Comparison of ENCODE assay signal across 1 cellular context in genomic region chr3:129413687-129414506, GRCh38.
A peak's percentile ranks its signal among the peaks of the same experiment; 100 is the strongest.
TF ChIP-seq lines count a peak whose summit lies in the region.

No MANE protein-coding gene starts in this region.

TF ChIP-seq in HepG2, 621 proteins besides CTCF, POLR2A, EP300 and RAD21 (continued from another document and continues in another):
- TF ChIP-seq THAP7 (CRISPR knock-in tag; IDR thresholded peaks at IDR 0.05) (no peak), HOXA7 (CRISPR knock-in tag; IDR thresholded peaks at IDR 0.05) (no peak), HMG20B (CRISPR knock-in tag; conservative IDR thresholded peaks at IDR 0.05) (peak; percentile 39; the same call in 1 of the 2 replicates), ZNF549 (CRISPR knock-in tag; IDR thresholded peaks at IDR 0.05) (no peak), ZNF615 (CRISPR knock-in tag; IDR thresholded peaks at IDR 0.05; ENCODE audit: borderline replicate concordance) (no peak), SRY (CRISPR knock-in tag; IDR thresholded peaks at IDR 0.05) (no peak), POLR2AphosphoS2 (IDR thresholded peaks at IDR 0.05; ENCODE audit: low read depth, low read length) (no peak), PHF21A (CRISPR knock-in tag; IDR thresholded peaks at IDR 0.05) (peak; percentile 77), ZBTB7B (CRISPR knock-in tag; IDR thresholded peaks at IDR 0.05) (no peak), SOX13 (IDR thresholded peaks at IDR 0.05) (no peak), SOX13 (CRISPR knock-in tag; conservative IDR thresholded peaks at IDR 0.05 in 1 of 2, IDR thresholded peaks at IDR 0.05 in 1 of 2) (peak in 1 of 2 experiments; percentile 61; a peak in 1 of 4 replicates), HOXA3 (CRISPR knock-in tag; IDR thresholded peaks at IDR 0.05) (peak; percentile 73; the same call in 1 of the 2 replicates), ZNF274 (CRISPR knock-in tag; IDR thresholded peaks at IDR 0.05) (no peak), ZNF124 (CRISPR knock-in tag; IDR thresholded peaks at IDR 0.05) (no peak), PBX3 (CRISPR knock-in tag; IDR thresholded peaks at IDR 0.05; ENCODE audit: borderline replicate concordance) (no peak), TGIF2 (CRISPR knock-in tag; IDR thresholded peaks at IDR 0.05) (no peak), TBX2 (CRISPR knock-in tag; IDR thresholded peaks at IDR 0.05; ENCODE audit: borderline replicate concordance) (peak; percentile 54), NFATC3 (CRISPR knock-in tag; IDR thresholded peaks at IDR 0.05) (no peak), ZNF646 (CRISPR knock-in tag; IDR thresholded peaks at IDR 0.05) (peak; percentile 65; the same call in 1 of the 2 replicates), IRX3 (CRISPR knock-in tag; IDR thresholded peaks at IDR 0.05; ENCODE audit: borderline replicate concordance, low read depth) (no peak), MIER3 (CRISPR knock-in tag; IDR thresholded peaks at IDR 0.05; ENCODE audit: borderline replicate concordance) (peak; percentile 42; the same call in 1 of the 2 replicates), NCOA2 (CRISPR knock-in tag; IDR thresholded peaks at IDR 0.05) (peak; percentile 33; the same call in 1 of the 2 replicates), ZNF747 (CRISPR knock-in tag; IDR thresholded peaks at IDR 0.05; ENCODE audit: borderline replicate concordance) (no peak), GATA4 (IDR thresholded peaks at IDR 0.05; ENCODE audit: borderline replicate concordance, low read depth) (no peak), HMGXB3 (CRISPR knock-in tag; IDR thresholded peaks at IDR 0.05; ENCODE audit: borderline replicate concordance) (no peak; the same call in 1 of the 2 replicates)
- TF ChIP-seq, protein P1, sequence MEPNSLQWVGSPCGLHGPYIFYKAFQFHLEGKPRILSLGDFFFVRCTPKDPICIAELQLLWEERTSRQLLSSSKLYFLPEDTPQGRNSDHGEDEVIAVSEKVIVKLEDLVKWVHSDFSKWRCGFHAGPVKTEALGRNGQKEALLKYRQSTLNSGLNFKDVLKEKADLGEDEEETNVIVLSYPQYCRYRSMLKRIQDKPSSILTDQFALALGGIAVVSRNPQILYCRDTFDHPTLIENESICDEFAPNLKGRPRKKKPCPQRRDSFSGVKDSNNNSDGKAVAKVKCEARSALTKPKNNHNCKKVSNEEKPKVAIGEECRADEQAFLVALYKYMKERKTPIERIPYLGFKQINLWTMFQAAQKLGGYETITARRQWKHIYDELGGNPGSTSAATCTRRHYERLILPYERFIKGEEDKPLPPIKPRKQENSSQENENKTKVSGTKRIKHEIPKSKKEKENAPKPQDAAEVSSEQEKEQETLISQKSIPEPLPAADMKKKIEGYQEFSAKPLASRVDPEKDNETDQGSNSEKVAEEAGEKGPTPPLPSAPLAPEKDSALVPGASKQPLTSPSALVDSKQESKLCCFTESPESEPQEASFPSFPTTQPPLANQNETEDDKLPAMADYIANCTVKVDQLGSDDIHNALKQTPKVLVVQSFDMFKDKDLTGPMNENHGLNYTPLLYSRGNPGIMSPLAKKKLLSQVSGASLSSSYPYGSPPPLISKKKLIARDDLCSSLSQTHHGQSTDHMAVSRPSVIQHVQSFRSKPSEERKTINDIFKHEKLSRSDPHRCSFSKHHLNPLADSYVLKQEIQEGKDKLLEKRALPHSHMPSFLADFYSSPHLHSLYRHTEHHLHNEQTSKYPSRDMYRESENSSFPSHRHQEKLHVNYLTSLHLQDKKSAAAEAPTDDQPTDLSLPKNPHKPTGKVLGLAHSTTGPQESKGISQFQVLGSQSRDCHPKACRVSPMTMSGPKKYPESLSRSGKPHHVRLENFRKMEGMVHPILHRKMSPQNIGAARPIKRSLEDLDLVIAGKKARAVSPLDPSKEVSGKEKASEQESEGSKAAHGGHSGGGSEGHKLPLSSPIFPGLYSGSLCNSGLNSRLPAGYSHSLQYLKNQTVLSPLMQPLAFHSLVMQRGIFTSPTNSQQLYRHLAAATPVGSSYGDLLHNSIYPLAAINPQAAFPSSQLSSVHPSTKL (CRISPR knock-in tag; IDR thresholded peaks at IDR 0.05), result peak; percentile 82
- TF ChIP-seq, protein P2, sequence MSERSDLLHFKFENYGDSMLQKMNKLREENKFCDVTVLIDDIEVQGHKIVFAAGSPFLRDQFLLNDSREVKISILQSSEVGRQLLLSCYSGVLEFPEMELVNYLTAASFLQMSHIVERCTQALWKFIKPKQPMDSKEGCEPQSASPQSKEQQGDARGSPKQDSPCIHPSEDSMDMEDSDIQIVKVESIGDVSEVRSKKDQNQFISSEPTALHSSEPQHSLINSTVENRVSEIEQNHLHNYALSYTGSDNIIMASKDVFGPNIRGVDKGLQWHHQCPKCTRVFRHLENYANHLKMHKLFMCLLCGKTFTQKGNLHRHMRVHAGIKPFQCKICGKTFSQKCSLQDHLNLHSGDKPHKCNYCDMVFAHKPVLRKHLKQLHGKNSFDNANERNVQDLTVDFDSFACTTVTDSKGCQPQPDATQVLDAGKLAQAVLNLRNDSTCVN (CRISPR knock-in tag; IDR thresholded peaks at IDR 0.05; ENCODE audit: borderline replicate concordance), result no peak
- TF ChIP-seq, protein P3, sequence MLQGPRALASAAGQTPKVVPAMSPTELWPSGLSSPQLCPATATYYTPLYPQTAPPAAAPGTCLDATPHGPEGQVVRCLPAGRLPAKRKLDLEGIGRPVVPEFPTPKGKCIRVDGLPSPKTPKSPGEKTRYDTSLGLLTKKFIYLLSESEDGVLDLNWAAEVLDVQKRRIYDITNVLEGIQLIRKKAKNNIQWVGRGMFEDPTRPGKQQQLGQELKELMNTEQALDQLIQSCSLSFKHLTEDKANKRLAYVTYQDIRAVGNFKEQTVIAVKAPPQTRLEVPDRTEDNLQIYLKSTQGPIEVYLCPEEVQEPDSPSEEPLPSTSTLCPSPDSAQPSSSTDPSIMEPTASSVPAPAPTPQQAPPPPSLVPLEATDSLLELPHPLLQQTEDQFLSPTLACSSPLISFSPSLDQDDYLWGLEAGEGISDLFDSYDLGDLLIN (CRISPR knock-in tag; IDR thresholded peaks at IDR 0.05; ENCODE audit: borderline replicate concordance), result no peak
- TF ChIP-seq, protein P4, sequence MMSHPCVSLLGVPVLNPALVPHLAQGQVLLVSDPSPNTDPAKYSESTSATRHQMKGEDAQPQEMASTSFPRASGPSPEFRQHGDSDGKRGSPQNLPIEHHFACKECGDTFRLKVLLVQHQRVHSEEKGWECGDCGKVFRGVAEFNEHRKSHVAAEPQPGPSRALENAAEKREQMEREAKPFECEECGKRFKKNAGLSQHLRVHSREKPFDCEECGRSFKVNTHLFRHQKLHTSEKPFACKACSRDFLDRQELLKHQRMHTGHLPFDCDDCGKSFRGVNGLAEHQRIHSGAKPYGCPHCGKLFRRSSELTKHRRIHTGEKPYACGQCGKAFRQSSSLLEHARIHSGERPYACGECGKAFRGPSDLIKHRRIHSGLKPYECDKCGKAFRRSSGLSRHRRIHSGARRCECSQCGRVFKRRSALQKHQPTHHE (CRISPR knock-in tag; IDR thresholded peaks at IDR 0.05; ENCODE audit: borderline replicate concordance), result no peak
- TF ChIP-seq, protein P5, sequence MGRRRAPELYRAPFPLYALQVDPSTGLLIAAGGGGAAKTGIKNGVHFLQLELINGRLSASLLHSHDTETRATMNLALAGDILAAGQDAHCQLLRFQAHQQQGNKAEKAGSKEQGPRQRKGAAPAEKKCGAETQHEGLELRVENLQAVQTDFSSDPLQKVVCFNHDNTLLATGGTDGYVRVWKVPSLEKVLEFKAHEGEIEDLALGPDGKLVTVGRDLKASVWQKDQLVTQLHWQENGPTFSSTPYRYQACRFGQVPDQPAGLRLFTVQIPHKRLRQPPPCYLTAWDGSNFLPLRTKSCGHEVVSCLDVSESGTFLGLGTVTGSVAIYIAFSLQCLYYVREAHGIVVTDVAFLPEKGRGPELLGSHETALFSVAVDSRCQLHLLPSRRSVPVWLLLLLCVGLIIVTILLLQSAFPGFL (CRISPR knock-in tag; IDR thresholded peaks at IDR 0.05), result no peak
